Comparison of ENCODE assay signal across 28 cellular contexts in genomic region chr10:95458824-95459223, GRCh38.
DNase-seq lines count a peak whose midpoint lies in the region; ATAC-seq and TF ChIP-seq lines count a peak whose summit lies in the region.
"Had no signal": no experiment of that assay in that cellular context is flagged by ENCODE, and none has a peak within 500 bp of the region (broad histone marks: within the 10 kb centered on the region; RNA-seq: fewer than 3 reads in every experiment).

No MANE protein-coding gene starts in this region.

- intact Hi-C loops in heart left ventricle (cut with DNase I) = no loop called here
- intact Hi-C loops in right cardiac atrium (cut with DNase I) = no loop called here
- intact Hi-C loops in uterus (cut with DNase I; ENCODE audit: low total_unique reads) = no loop called here

- H2AK5ac ChIP-seq in neuronal stem cell (ENCODE audit: low read depth, low read length) = no peak overlapping the region

- H3K9me3 ChIP-seq in heart left ventricle (no peaks in the 10 kb centered on the region), right cardiac atrium (ENCODE audit: control insufficient read depth, low read length) (no peaks in the 10 kb centered on the region), neuronal stem cell (replicated peaks in 1 of 2; ENCODE audit: control insufficient read depth in 2 of 2, insufficient read depth in 1 of 2, low read depth in 1 of 2, low read length in 2 of 2) (no peaks in the 10 kb centered on the region), uterus (no peaks in the 10 kb centered on the region)

- no peak overlapping the region for H3K4ac ChIP-seq in neuronal stem cell (ENCODE audit: low read length)

- peak overlapping the region; percentile 25 for H3K4me3 Mint-ChIP-seq in glutamatergic neuron (ENCODE audit: unreplicated experiment)
- H3K4me3 Mint-ChIP-seq: activated CD4-positive, alpha-beta memory T cell treated with anti-CD3 and anti-CD28 coated beads, Interleukin-2, amount 10 ng/mL, durations not matched to agents 7 days and 5 days; activated T-helper 1 cell treated with anti-CD3 and anti-CD28 coated beads, Interleukin-12 subunit alpha, Interleukin-12 subunit beta, Interleukin-2, Interleukin-4 antibody, amounts not matched to agents 30 ng/mL and 10 ng/mL and 1 ng/mL, durations not matched to agents 14 hours and 24 hours and 36 hours; effector memory CD8-positive, alpha-beta T cell; stimulated activated naive CD8-positive, alpha-beta T cell treated with anti-CD3 and anti-CD28 coated beads, Interleukin-15, amount 100 ng/mL, for 72 hours had no signal

- H3K27me3 Mint-ChIP-seq in glutamatergic neuron (ENCODE audit: unreplicated experiment) = peaks cover 2% of the 10 kb centered on the region

- DNase-seq in heart left ventricle (no peak), right cardiac atrium (no peak), glutamatergic neuron (no peak), neuronal stem cell (ENCODE audit: low spot score) (no peak), uterus (no peak), NCI-H226 (no peak), HUDEP-2 (lab: John Stamatoyannopoulos, UW; ENCODE audit: unreplicated experiment in 76 of 76) (no peak)
- no peak for DNase-seq in central memory CD4-positive, alpha-beta T cell
- DNase-seq: 8988T; activated CD4-positive, alpha-beta memory T cell treated with anti-CD3 and anti-CD28 coated beads, Interleukin-2, amount 10 ng/mL, durations not matched to agents 7 days and 5 days; activated CD4-positive, CD25-positive, alpha-beta regulatory T cell treated with anti-CD3 and anti-CD28 coated beads, Interleukin-2, amount 50 U/mL, for 72 hours; activated CD8-positive, alpha-beta memory T cell treated with anti-CD3 and anti-CD28 coated beads, Interleukin-2, amount 50 U/mL, for 4 hours; activated naive CD4-positive, alpha-beta T cell treated with Interleukin-2 at 50 U/mL for 16 hours; brain microvascular endothelial cell; C1 segment of cervical spinal cord; DMS153; effector memory CD8-positive, alpha-beta T cell; H7; MM.1S; NCI-H1417; NCI-H2081 treated with DMSO at 0.1 percent for 48 hours; PC-9; SHP77 treated with DMSO at 0.1 percent for 48 hours; stimulated activated CD4-positive, alpha-beta T cell treated with anti-CD3 and anti-CD28 coated beads, Interleukin-2, amount 100 ng/mL, for 24 hours; stimulated activated naive CD8-positive, alpha-beta T cell treated with anti-CD3 and anti-CD28 coated beads, Interleukin-15, amount 100 ng/mL, for 72 hours; trophoblast cell had no signal

- H2AFZ ChIP-seq in neuronal stem cell (ENCODE audit: low read length) = peak overlapping the region; percentile 48
- H2AFZ ChIP-seq: PC-9 had no signal

- H4K8ac ChIP-seq in neuronal stem cell (ENCODE audit: low read depth, low read length) = no peak overlapping the region

- 21 to 56% (median 37%) methylated on average over 1 of the region's 1 CpG for WGBS in heart left ventricle, 4 donors
- 25% methylated on average over 1 of the region's 1 CpG for WGBS in right cardiac atrium
- WGBS in neuronal stem cell (ENCODE audit: extremely low coverage in 2 of 2, insufficient read length in 2 of 2, insufficient replicate concordance in 1 of 2), 2 donors = no CpG with 5 or more reads among the region's 1 CpG

- no peaks in the 10 kb centered on the region for H3K79me1 ChIP-seq in neuronal stem cell (ENCODE audit: low read depth, low read length)

- ATAC-seq in heart left ventricle (no peak), right cardiac atrium (no peak)
- ATAC-seq: effector memory CD8-positive, alpha-beta T cell; stimulated activated naive CD8-positive, alpha-beta T cell treated with anti-CD3 and anti-CD28 coated beads, Interleukin-15, amount 100 ng/mL, for 72 hours had no signal

- H3K4me1 ChIP-seq in heart left ventricle = peaks cover 3 to 87% (median 42%) of the 10 kb centered on the region in 12 donors
- peaks cover 10% of the 10 kb centered on the region for H3K4me1 ChIP-seq in right cardiac atrium (ENCODE audit: control insufficient read depth, insufficient read depth, low read length)
- peaks cover 5 to 15% of the 10 kb centered on the region in 2 donors for H3K4me1 ChIP-seq in neuronal stem cell (ENCODE audit: control insufficient read depth in 2 of 2, insufficient read depth in 1 of 2, low read depth in 1 of 2, low read length in 2 of 2)
- peaks cover 4 to 6% of the 10 kb centered on the region in 2 donors for H3K4me1 ChIP-seq in uterus

- H3K18ac ChIP-seq in neuronal stem cell (ENCODE audit: low read length) = no peak overlapping the region

- no peak for TF ChIP-seq CTCF in heart left ventricle (IDR thresholded peaks at IDR 0.05)
- no peak for TF ChIP-seq CTCF in glutamatergic neuron (IDR thresholded peaks at IDR 0.05; ENCODE audit: partially characterized antibody, unreplicated experiment)
- no peak for TF ChIP-seq CTCF in uterus (IDR thresholded peaks at IDR 0.05)

- no peak overlapping the region for H3K4me2 ChIP-seq in neuronal stem cell (ENCODE audit: insufficient read depth, low read length, poor library complexity, severe bottlenecking)
- H3K4me2 ChIP-seq: PC-9 had no signal

- H3K4me3 ChIP-seq in heart left ventricle (no peak overlapping the region), right cardiac atrium (ENCODE audit: low read length) (no peak overlapping the region), neuronal stem cell (ENCODE audit: low read length in 2 of 2) (no peak overlapping the region), uterus (no peak overlapping the region)
- H3K4me3 ChIP-seq: PC-9 had no signal

- H3K27ac ChIP-seq in heart left ventricle (peak overlapping the region in 9 of 12 donors; percentile 18 to 94 (median 65)), right cardiac atrium (ENCODE audit: low read length) (no peak overlapping the region), neuronal stem cell (replicated peaks; ENCODE audit: low read length) (no peak overlapping the region), uterus (peak overlapping the region; percentile 55 to 93)
- H3K27ac ChIP-seq: brain microvascular endothelial cell, PC-9 had no signal

- H3K36me3 ChIP-seq in heart left ventricle (peaks cover 0 to 2% (median 0%) of the 10 kb centered on the region in 9 donors), neuronal stem cell (replicated peaks in 1 of 2; ENCODE audit: control insufficient read depth in 2 of 2, insufficient read depth in 2 of 2, low read length in 2 of 2) (no peaks in the 10 kb centered on the region), uterus (no peaks in the 10 kb centered on the region)
- H3K36me3 ChIP-seq: brain microvascular endothelial cell had no signal

- no peak overlapping the region for H2BK120ac ChIP-seq in neuronal stem cell (ENCODE audit: low read depth, low read length)

- no peak overlapping the region for H3K23ac ChIP-seq in neuronal stem cell (ENCODE audit: low read depth, low read length, poor library complexity)

- H3K27me3 ChIP-seq in heart left ventricle (no peaks in the 10 kb centered on the region), right cardiac atrium (ENCODE audit: control insufficient read depth, insufficient read depth) (no peaks in the 10 kb centered on the region), neuronal stem cell (ENCODE audit: control insufficient read depth in 3 of 3, insufficient read depth in 3 of 3, low read depth in 1 of 3, low read length in 3 of 3) (no peaks in the 10 kb centered on the region), uterus (no peaks in the 10 kb centered on the region)

- H4K91ac ChIP-seq in neuronal stem cell (ENCODE audit: low read depth, low read length, poor library complexity) = no peak overlapping the region

- no peak overlapping the region for H3K14ac ChIP-seq in neuronal stem cell (ENCODE audit: low read length)

- H3K36me3 Mint-ChIP-seq in glutamatergic neuron (ENCODE audit: unreplicated experiment) = no peaks in the 10 kb centered on the region

- H2BK15ac ChIP-seq in neuronal stem cell (ENCODE audit: low read length) = no peak overlapping the region

- H3K9ac ChIP-seq in neuronal stem cell (ENCODE audit: low read depth, low read length, poor library complexity) = no peak overlapping the region

- H2BK5ac ChIP-seq in neuronal stem cell (ENCODE audit: low read length) = no peak overlapping the region

- peaks cover 2% of the 10 kb centered on the region for H3K9me3 Mint-ChIP-seq in glutamatergic neuron (ENCODE audit: unreplicated experiment)
- H3K9me3 Mint-ChIP-seq: activated CD4-positive, alpha-beta memory T cell treated with anti-CD3 and anti-CD28 coated beads, Interleukin-2, amount 10 ng/mL, durations not matched to agents 7 days and 5 days; activated T-helper 1 cell treated with anti-CD3 and anti-CD28 coated beads, Interleukin-12 subunit alpha, Interleukin-12 subunit beta, Interleukin-2, Interleukin-4 antibody, amounts not matched to agents 30 ng/mL and 10 ng/mL and 1 ng/mL, durations not matched to agents 14 hours and 24 hours and 36 hours; effector memory CD8-positive, alpha-beta T cell; nephron progenitor cell; stimulated activated naive CD8-positive, alpha-beta T cell treated with anti-CD3 and anti-CD28 coated beads, Interleukin-15, amount 100 ng/mL, for 72 hours had no signal

- TF ChIP-seq POLR2A in heart left ventricle (IDR thresholded peaks at IDR 0.05) (no peak), uterus (IDR thresholded peaks at IDR 0.05) (no peak)

- peaks cover 36% of the 10 kb centered on the region for H3K4me1 Mint-ChIP-seq in glutamatergic neuron (ENCODE audit: low read depth, unreplicated experiment)
- H3K4me1 Mint-ChIP-seq: activated CD4-positive, alpha-beta memory T cell treated with anti-CD3 and anti-CD28 coated beads, Interleukin-2, amount 10 ng/mL, durations not matched to agents 7 days and 5 days; stimulated activated naive CD8-positive, alpha-beta T cell treated with anti-CD3 and anti-CD28 coated beads, Interleukin-15, amount 100 ng/mL, for 72 hours had no signal

- H3K27ac Mint-ChIP-seq in glutamatergic neuron (ENCODE audit: unreplicated experiment) = peak overlapping the region; percentile 63
- H3K27ac Mint-ChIP-seq: activated CD4-positive, alpha-beta memory T cell treated with anti-CD3 and anti-CD28 coated beads, Interleukin-2, amount 10 ng/mL, durations not matched to agents 7 days and 5 days; activated T-helper 1 cell treated with anti-CD3 and anti-CD28 coated beads, Interleukin-12 subunit alpha, Interleukin-12 subunit beta, Interleukin-2, Interleukin-4 antibody, amounts not matched to agents 30 ng/mL and 10 ng/mL and 1 ng/mL, durations not matched to agents 14 hours and 24 hours and 36 hours; effector memory CD8-positive, alpha-beta T cell; stimulated activated naive CD8-positive, alpha-beta T cell treated with anti-CD3 and anti-CD28 coated beads, Interleukin-15, amount 100 ng/mL, for 72 hours had no signal

- H2BK12ac ChIP-seq in neuronal stem cell (ENCODE audit: low read length) = no peak overlapping the region

Comparison
In these comparisons a context has a peak if more than half of its experiments do, and no peak if none do; other contexts are left out.
1. H3K27ac ChIP-seq: peak in heart left ventricle (9 of 12) and uterus (2 of 2); none in right cardiac atrium (single experiment) and neuronal stem cell (single experiment).